1 cellular context compared by ENCODE assay signal in genomic region chr5:32330126-32330971, GRCh38.
TF ChIP-seq lines count a peak whose summit lies in the region.

No MANE protein-coding gene starts in this region.

TF ChIP-seq in HepG2, 621 proteins besides CTCF, POLR2A, EP300 and RAD21 (continued from another document and continues in another):
- TF ChIP-seq PAXIP1 (CRISPR knock-in tag; conservative IDR thresholded peaks at IDR 0.05) = no peak; the same call in 1 of the 2 replicates
- TF ChIP-seq ZNF124 (CRISPR knock-in tag; IDR thresholded peaks at IDR 0.05) = no peak
- TF ChIP-seq ZNF24 (IDR thresholded peaks at IDR 0.05) = no peak
- TF ChIP-seq POGK (CRISPR knock-in tag; conservative IDR thresholded peaks at IDR 0.05) = no peak
- TF ChIP-seq HDAC1 (CRISPR knock-in tag; IDR thresholded peaks at IDR 0.05) = no peak
- TF ChIP-seq ZNF878 (CRISPR knock-in tag; IDR thresholded peaks at IDR 0.05) = no peak
- no peak for TF ChIP-seq E2F1 (CRISPR knock-in tag; IDR thresholded peaks at IDR 0.05)
- no peak for TF ChIP-seq ZNF564 (CRISPR knock-in tag; IDR thresholded peaks at IDR 0.05)
- 0 out of 2 replicates have a peak, but pooled peaks have one; percentile 6 for TF ChIP-seq ZNF543 (CRISPR knock-in tag; IDR thresholded peaks at IDR 0.05)
- no peak for TF ChIP-seq KAT8 (CRISPR knock-in tag; IDR thresholded peaks at IDR 0.05)
- TF ChIP-seq GLI4 (CRISPR knock-in tag; IDR thresholded peaks at IDR 0.05; ENCODE audit: borderline replicate concordance) = no peak
- TF ChIP-seq SOX13 (IDR thresholded peaks at IDR 0.05) = no peak
- 0 out of 4 replicates have a peak, but pooled peaks of 1 of the 2 experiments have one; percentile 19 for TF ChIP-seq SOX13 (CRISPR knock-in tag; conservative IDR thresholded peaks at IDR 0.05 in 1 of 2, IDR thresholded peaks at IDR 0.05 in 1 of 2)
- TF ChIP-seq PRPF4 (IDR thresholded peaks at IDR 0.05; ENCODE audit: low read depth, low read length, poor library complexity, severe bottlenecking) = no peak
- no peak for TF ChIP-seq HMGXB3 (CRISPR knock-in tag; IDR thresholded peaks at IDR 0.05; ENCODE audit: borderline replicate concordance)
- no peak for TF ChIP-seq ZNF616 (CRISPR knock-in tag; IDR thresholded peaks at IDR 0.05; ENCODE audit: low read depth)
- TF ChIP-seq NPAS2 (CRISPR knock-in tag; IDR thresholded peaks at IDR 0.05; ENCODE audit: borderline replicate concordance) = no peak
- TF ChIP-seq TOPORS (CRISPR knock-in tag; IDR thresholded peaks at IDR 0.05) = no peak
- no peak for TF ChIP-seq ZBTB1 (CRISPR knock-in tag; IDR thresholded peaks at IDR 0.05; ENCODE audit: borderline replicate concordance)
- no peak for TF ChIP-seq ZNF343 (CRISPR knock-in tag; IDR thresholded peaks at IDR 0.05)
- no peak for TF ChIP-seq HIC2 (CRISPR knock-in tag; IDR thresholded peaks at IDR 0.05; ENCODE audit: low read depth)
- 0 out of 2 replicates have a peak, but pooled peaks have one; percentile 56 for TF ChIP-seq ZNF431 (CRISPR knock-in tag; IDR thresholded peaks at IDR 0.05; ENCODE audit: borderline replicate concordance, low read depth)
- no peak for TF ChIP-seq ZNF432 (CRISPR knock-in tag; IDR thresholded peaks at IDR 0.05; ENCODE audit: borderline replicate concordance)
- TF ChIP-seq KMT2A (CRISPR knock-in tag; IDR thresholded peaks at IDR 0.05) = no peak
- no peak for TF ChIP-seq GPBP1L1 (CRISPR knock-in tag; IDR thresholded peaks at IDR 0.05)
- peak; percentile 52 for TF ChIP-seq BRD4 (CRISPR knock-in tag; IDR thresholded peaks at IDR 0.05)
- no peak for TF ChIP-seq SMAD1 (CRISPR knock-in tag; IDR thresholded peaks at IDR 0.05; ENCODE audit: borderline replicate concordance, low read depth)
- no peak for TF ChIP-seq ZNF496 (CRISPR knock-in tag; IDR thresholded peaks at IDR 0.05; ENCODE audit: insufficient replicate concordance)
- no peak for TF ChIP-seq ZNF674 (CRISPR knock-in tag; IDR thresholded peaks at IDR 0.05; ENCODE audit: low read depth)
- TF ChIP-seq ARNTL (CRISPR knock-in tag; IDR thresholded peaks at IDR 0.05) = no peak
- no peak for TF ChIP-seq WIZ (CRISPR knock-in tag; IDR thresholded peaks at IDR 0.05)
- TF ChIP-seq GABPA (IDR thresholded peaks at IDR 0.05; ENCODE audit: low read depth, low read length) = no peak
- TF ChIP-seq GABPA (CRISPR knock-in tag; IDR thresholded peaks at IDR 0.05; ENCODE audit: low read depth) = no peak
- TF ChIP-seq CHCHD3 (CRISPR knock-in tag; IDR thresholded peaks at IDR 0.05) = no peak
- TF ChIP-seq ZNF740 (CRISPR knock-in tag; IDR thresholded peaks at IDR 0.05) = no peak
- TF ChIP-seq IRF9 (CRISPR knock-in tag; IDR thresholded peaks at IDR 0.05; ENCODE audit: borderline replicate concordance) = no peak
- no peak for TF ChIP-seq FOXK1 (CRISPR knock-in tag; IDR thresholded peaks at IDR 0.05; ENCODE audit: borderline replicate concordance, low read depth)
- TF ChIP-seq ZBTB38 (CRISPR knock-in tag; IDR thresholded peaks at IDR 0.05) = peak; percentile 66
- TF ChIP-seq PHF8 (CRISPR knock-in tag; IDR thresholded peaks at IDR 0.05) = no peak
- peak; percentile 25 for TF ChIP-seq MED8 (CRISPR knock-in tag; IDR thresholded peaks at IDR 0.05; ENCODE audit: insufficient replicate concordance)
- TF ChIP-seq ZNF549 (CRISPR knock-in tag; IDR thresholded peaks at IDR 0.05) = no peak
- no peak for TF ChIP-seq RBFOX2 (IDR thresholded peaks at IDR 0.05; ENCODE audit: low read depth, low read length)
- TF ChIP-seq ZNF782 (CRISPR knock-in tag; IDR thresholded peaks at IDR 0.05; ENCODE audit: borderline replicate concordance) = no peak
- peak; percentile 48 for TF ChIP-seq HNF4A (CRISPR knock-in tag; IDR thresholded peaks at IDR 0.05)
- 0 out of 2 replicates have a peak, but pooled peaks have one; percentile 32 for TF ChIP-seq ZMYM4 (CRISPR knock-in tag; IDR thresholded peaks at IDR 0.05)
- TF ChIP-seq CC2D1A (CRISPR knock-in tag; IDR thresholded peaks at IDR 0.05) = no peak
- TF ChIP-seq ELF1 (CRISPR knock-in tag; IDR thresholded peaks at IDR 0.05) = no peak
- no peak for TF ChIP-seq ZNF547 (CRISPR knock-in tag; IDR thresholded peaks at IDR 0.05)
- peak; percentile 33; the same call in 1 of the 2 replicates for TF ChIP-seq GATAD2A (CRISPR knock-in tag; IDR thresholded peaks at IDR 0.05)
- no peak for TF ChIP-seq ZNF331 (CRISPR knock-in tag; IDR thresholded peaks at IDR 0.05)
- no peak for TF ChIP-seq GTF2F1 (IDR thresholded peaks at IDR 0.05; ENCODE audit: low read length)
- TF ChIP-seq CBFB (CRISPR knock-in tag; IDR thresholded peaks at IDR 0.05) = no peak
- TF ChIP-seq KDM1A (CRISPR knock-in tag; IDR thresholded peaks at IDR 0.05) = no peak
- TF ChIP-seq ZNF772 (CRISPR knock-in tag; IDR thresholded peaks at IDR 0.05) = no peak
- TF ChIP-seq ZNF891 (CRISPR knock-in tag; IDR thresholded peaks at IDR 0.05) = no peak
- TF ChIP-seq HCFC1 (IDR thresholded peaks at IDR 0.05; ENCODE audit: low read depth, low read length) = no peak
- no peak for TF ChIP-seq ZBTB46 (CRISPR knock-in tag; IDR thresholded peaks at IDR 0.05; ENCODE audit: borderline replicate concordance)
- TF ChIP-seq KDM4B (CRISPR knock-in tag; IDR thresholded peaks at IDR 0.05) = no peak
- TF ChIP-seq ZSCAN25 (CRISPR knock-in tag; IDR thresholded peaks at IDR 0.05) = no peak
